In genomic region chrX:108307408-108308085, GRCh38 we compare ENCODE assay signal across 1 cellular context.
TF ChIP-seq lines count a peak whose summit lies in the region.

No MANE protein-coding gene starts in this region.

TF ChIP-seq in HepG2, 621 proteins besides CTCF, POLR2A, EP300 and RAD21 (continued from another document and continues in another):
- TF ChIP-seq HOMEZ (CRISPR knock-in tag; IDR thresholded peaks at IDR 0.05; ENCODE audit: low read depth), result no peak
- TF ChIP-seq SATB2 (CRISPR knock-in tag; IDR thresholded peaks at IDR 0.05), result no peak
- no peak for TF ChIP-seq AGO2 (optimal IDR thresholded peaks at IDR 0.05; ENCODE audit: low read depth, low read length)
- no peak for TF ChIP-seq NFE2L1 (CRISPR knock-in tag; IDR thresholded peaks at IDR 0.05; ENCODE audit: borderline replicate concordance)
- TF ChIP-seq ARNTL (CRISPR knock-in tag; IDR thresholded peaks at IDR 0.05), result no peak
- TF ChIP-seq ZNF292 (CRISPR knock-in tag; IDR thresholded peaks at IDR 0.05; ENCODE audit: borderline replicate concordance, low read depth), result no peak
- TF ChIP-seq ZBTB7B (CRISPR knock-in tag; IDR thresholded peaks at IDR 0.05), result no peak
- TF ChIP-seq ZNF121 (CRISPR knock-in tag; IDR thresholded peaks at IDR 0.05), result no peak
- TF ChIP-seq SIX4 (CRISPR knock-in tag; IDR thresholded peaks at IDR 0.05), result no peak
- TF ChIP-seq HDAC6 (IDR thresholded peaks at IDR 0.05; ENCODE audit: low read depth, low read length), result no peak
- peak; percentile 38; the same call in 1 of the 2 replicates for TF ChIP-seq TARDBP (CRISPR knock-in tag; IDR thresholded peaks at IDR 0.05)
- 0 out of 2 replicates have a peak, but pooled peaks have one; percentile 39 for TF ChIP-seq ZBTB34 (CRISPR knock-in tag; IDR thresholded peaks at IDR 0.05)
- no peak for TF ChIP-seq ZNF142 (CRISPR knock-in tag; IDR thresholded peaks at IDR 0.05)
- no peak for TF ChIP-seq ZFY (CRISPR knock-in tag; IDR thresholded peaks at IDR 0.05)
- no peak for TF ChIP-seq ZNF629 (CRISPR knock-in tag; conservative IDR thresholded peaks at IDR 0.05)
- TF ChIP-seq GPBP1L1 (CRISPR knock-in tag; IDR thresholded peaks at IDR 0.05), result no peak
- TF ChIP-seq POLR2AphosphoS2 (IDR thresholded peaks at IDR 0.05; ENCODE audit: low read depth, low read length), result no peak
- TF ChIP-seq USF2 (IDR thresholded peaks at IDR 0.05; ENCODE audit: low read depth, low read length), result no peak
- TF ChIP-seq USF2 (CRISPR knock-in tag; IDR thresholded peaks at IDR 0.05; ENCODE audit: borderline replicate concordance), result no peak
- TF ChIP-seq ZFP62 (CRISPR knock-in tag; IDR thresholded peaks at IDR 0.05), result no peak
- no peak for TF ChIP-seq NR1H2 (CRISPR knock-in tag; IDR thresholded peaks at IDR 0.05; ENCODE audit: borderline replicate concordance, low read depth)
- peak; percentile 46; the same call in 1 of the 2 replicates for TF ChIP-seq ELF3 (CRISPR knock-in tag; IDR thresholded peaks at IDR 0.05)
- TF ChIP-seq ZNF784 (CRISPR knock-in tag; IDR thresholded peaks at IDR 0.05; ENCODE audit: borderline replicate concordance), result no peak
- 0 out of 2 replicates have a peak, but pooled peaks have one; percentile 18 for TF ChIP-seq ZSCAN29 (CRISPR knock-in tag; conservative IDR thresholded peaks at IDR 0.05)
- no peak for TF ChIP-seq HNRNPK (IDR thresholded peaks at IDR 0.05; ENCODE audit: low read depth, low read length, poor library complexity, severe bottlenecking)
- TF ChIP-seq NR2F6 (IDR thresholded peaks at IDR 0.05), result no peak
- TF ChIP-seq NR2F6 (CRISPR knock-in tag; IDR thresholded peaks at IDR 0.05), result no peak
- TF ChIP-seq ZNF264 (CRISPR knock-in tag; IDR thresholded peaks at IDR 0.05), result no peak
- TF ChIP-seq THAP7 (CRISPR knock-in tag; IDR thresholded peaks at IDR 0.05), result no peak
- TF ChIP-seq MTF1 (CRISPR knock-in tag; IDR thresholded peaks at IDR 0.05), result no peak
- no peak for TF ChIP-seq ZBTB7A (CRISPR knock-in tag; IDR thresholded peaks at IDR 0.05)
- TF ChIP-seq REST (IDR thresholded peaks at IDR 0.05; ENCODE audit: borderline replicate concordance in 1 of 2, low read depth in 1 of 2, low read length in 2 of 2), result no peak
- no peak for TF ChIP-seq ERF (CRISPR knock-in tag; IDR thresholded peaks at IDR 0.05)
- no peak for TF ChIP-seq ARID4A (CRISPR knock-in tag; IDR thresholded peaks at IDR 0.05; ENCODE audit: borderline replicate concordance)
